5 cellular contexts compared by ENCODE assay signal in the genomic region with DNA sequence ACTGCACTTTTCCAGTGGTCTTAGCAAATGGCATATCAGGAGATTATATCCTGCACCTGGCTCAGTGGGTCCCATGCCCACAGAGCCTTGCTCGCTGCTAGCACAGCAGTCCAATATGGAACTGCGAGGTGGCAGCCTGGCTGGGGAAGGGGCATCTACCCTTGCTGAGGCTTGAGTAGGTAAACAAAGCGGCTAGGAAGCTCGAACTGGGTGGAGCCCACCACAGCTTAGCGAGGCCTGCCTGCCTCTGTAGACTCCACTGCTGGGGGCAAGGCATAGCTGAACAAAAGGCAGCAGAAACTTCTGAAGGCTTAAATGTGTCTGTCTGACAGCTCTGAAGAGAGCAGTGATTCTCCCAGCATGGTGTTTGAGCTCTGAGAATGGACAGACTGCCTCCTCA.
DNase-seq lines count a peak whose midpoint lies in the region; TF ChIP-seq lines count a peak whose summit lies in the region.
"Not testable (repeated sequence)": the region's sequence is repeated elsewhere in the genome, so short reads cannot be mapped to it uniquely, and the experiment has no call there.

No MANE protein-coding gene starts in this region.

- not testable (repeated sequence) for H3K4ac ChIP-seq in neuronal stem cell (ENCODE audit: low read length)

- H3K23ac ChIP-seq in neuronal stem cell (ENCODE audit: low read depth, low read length, poor library complexity): not testable (repeated sequence)

- not testable (repeated sequence) for H3K27me3 Mint-ChIP-seq in endodermal cell (ENCODE audit: insufficient read depth)

- CTCF ChIA-PET in RWPE1 (lab: Yijun Ruan, JAX): not testable (repeated sequence)

- not testable (repeated sequence) for H2BK5ac ChIP-seq in neuronal stem cell (ENCODE audit: low read length)

- H3K27ac ChIP-seq in RWPE1 (peak overlapping the region; percentile 13), cardiac muscle cell (peak overlapping the region; percentile 62)
- not testable (repeated sequence) for H3K27ac ChIP-seq in coronary artery; endodermal cell (ENCODE audit: low read depth, low read length); neuronal stem cell (replicated peaks; ENCODE audit: low read length)

- H3K27me3 ChIP-seq in endodermal cell (ENCODE audit: control insufficient read depth, insufficient read depth, low read length, poor library complexity, severe bottlenecking); cardiac muscle cell; neuronal stem cell (ENCODE audit: control insufficient read depth in 3 of 3, insufficient read depth in 3 of 3, low read depth in 1 of 3, low read length in 3 of 3): not testable (repeated sequence)

- H3K18ac ChIP-seq in neuronal stem cell (ENCODE audit: low read length): peak overlapping the region; percentile 57

- not testable (repeated sequence) for H2BK15ac ChIP-seq in neuronal stem cell (ENCODE audit: low read length)

- not testable (repeated sequence) for H3K36me3 Mint-ChIP-seq in endodermal cell (ENCODE audit: low read depth)

- not testable (repeated sequence) for H2BK120ac ChIP-seq in neuronal stem cell (ENCODE audit: low read depth, low read length)

- POLR2A ChIA-PET in RWPE1 (lab: Yijun Ruan, JAX; ENCODE audit: low non-redundant PET): not testable (repeated sequence)

- peak overlapping the region; percentile 43 for H4K8ac ChIP-seq in neuronal stem cell (ENCODE audit: low read depth, low read length)

- H3K36me3 ChIP-seq in endodermal cell (ENCODE audit: control insufficient read depth, insufficient read depth, low read length); cardiac muscle cell; neuronal stem cell (replicated peaks in 1 of 2; ENCODE audit: control insufficient read depth in 2 of 2, insufficient read depth in 2 of 2, low read length in 2 of 2): not testable (repeated sequence)

- H3K79me1 ChIP-seq in neuronal stem cell (ENCODE audit: low read depth, low read length): not testable (repeated sequence)

- not testable (repeated sequence) for H3K4me1 Mint-ChIP-seq in endodermal cell

- H2AK5ac ChIP-seq in neuronal stem cell (ENCODE audit: low read depth, low read length): peak overlapping the region; percentile 56

- not testable (repeated sequence) for DNase-seq in RWPE1 (ENCODE audit: low spot score); cardiac muscle cell (ENCODE audit: low read depth in 1 of 2, low spot score in 1 of 2); neuronal stem cell (ENCODE audit: low spot score)
- DNase-seq in coronary artery (ENCODE audit: low spot score): peak; percentile 14
- DNase-seq in endodermal cell: peak; percentile 51

- not testable (repeated sequence) for H3K4me1 ChIP-seq in endodermal cell (ENCODE audit: control insufficient read depth, insufficient read depth, low read length); neuronal stem cell (ENCODE audit: control insufficient read depth in 2 of 2, insufficient read depth in 1 of 2, low read depth in 1 of 2, low read length in 2 of 2)
- H3K4me1 ChIP-seq in cardiac muscle cell (ENCODE audit: low read depth): peaks cover 19% of the 10 kb centered on the region

- TF ChIP-seq CTCF in RWPE1 (conservative IDR thresholded peaks at IDR 0.05; ENCODE audit: low read depth); coronary artery (IDR thresholded peaks at IDR 0.05); endodermal cell (conservative IDR thresholded peaks at IDR 0.05); cardiac muscle cell (IDR thresholded peaks at IDR 0.05; ENCODE audit: low read depth, low read length): not testable (repeated sequence)

- not testable (repeated sequence) for H3K9me3 Mint-ChIP-seq in endodermal cell

- not testable (repeated sequence) for H3K14ac ChIP-seq in neuronal stem cell (ENCODE audit: low read length)

- H2AFZ ChIP-seq in neuronal stem cell (ENCODE audit: low read length): not testable (repeated sequence)

- H2BK12ac ChIP-seq in neuronal stem cell (ENCODE audit: low read length): peak overlapping the region; percentile 41

- not testable (repeated sequence) for H3K27ac Mint-ChIP-seq in endodermal cell

- H3K4me2 ChIP-seq in neuronal stem cell (ENCODE audit: insufficient read depth, low read length, poor library complexity, severe bottlenecking): not testable (repeated sequence)

- H3K9ac ChIP-seq in endodermal cell (ENCODE audit: extremely low read depth, low read length, poor library complexity, severe bottlenecking); neuronal stem cell (ENCODE audit: low read depth, low read length, poor library complexity): not testable (repeated sequence)

- not testable (repeated sequence) for H3K9me3 ChIP-seq in endodermal cell (ENCODE audit: control insufficient read depth, low read length); cardiac muscle cell (ENCODE audit: low read depth); neuronal stem cell (replicated peaks in 1 of 2; ENCODE audit: control insufficient read depth in 2 of 2, insufficient read depth in 1 of 2, low read depth in 1 of 2, low read length in 2 of 2)

- not testable (repeated sequence) for H3K4me3 Mint-ChIP-seq in endodermal cell

- not testable (repeated sequence) for H3K4me3 ChIP-seq in coronary artery; endodermal cell (ENCODE audit: low read length); cardiac muscle cell; neuronal stem cell (ENCODE audit: low read length in 2 of 2)

- H4K91ac ChIP-seq in neuronal stem cell (ENCODE audit: low read depth, low read length, poor library complexity): not testable (repeated sequence)

- 76 to 84% methylated on average over 5 of the region's 5 CpGs for WGBS in endodermal cell (ENCODE audit: insufficient coverage in 1 of 2, insufficient read length in 1 of 2), 2 experiments
- no CpG with 5 or more reads among the region's 5 CpGs for WGBS in neuronal stem cell (ENCODE audit: extremely low coverage in 2 of 2, insufficient read length in 2 of 2, insufficient replicate concordance in 1 of 2), 2 donors
